Comparison of ENCODE assay signal across 13 cellular contexts in the genomic region with DNA sequence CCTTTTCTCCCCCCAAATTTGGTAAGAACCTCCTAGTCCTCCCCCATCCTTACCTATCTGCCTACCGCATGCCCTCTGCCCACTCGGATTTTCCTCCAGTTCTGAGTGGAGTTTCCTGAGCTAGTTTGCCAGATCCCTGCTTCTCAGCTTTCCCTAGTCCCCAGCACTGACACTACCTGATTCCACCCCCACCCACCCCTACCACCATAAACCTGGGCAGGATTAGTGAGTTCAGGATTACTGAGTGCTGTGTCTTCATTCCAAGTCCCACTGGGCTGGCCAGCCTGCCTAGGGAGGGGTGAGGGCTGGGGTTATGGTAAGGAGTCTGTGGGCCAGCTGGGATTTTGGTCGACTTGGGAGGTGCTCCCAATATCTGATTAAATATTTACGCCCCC. TPM values are rescaled to one million over a fixed set of nuclear protein-coding genes. Genes with fewer than 3 reads are reported as not detected.
DNase-seq lines count a peak whose midpoint lies in the region; ATAC-seq, FAIRE-seq and TF ChIP-seq lines count a peak whose summit lies in the region.
"Had no signal": no experiment of that assay in that cellular context is flagged by ENCODE, and none has a peak within 500 bp of the region (broad histone marks: within the 10 kb centered on the region; RNA-seq: fewer than 3 reads in every experiment).

No MANE protein-coding gene starts in this region.

- no peak for ATAC-seq in stimulated activated naive CD8-positive, alpha-beta T cell treated with anti-CD3 and anti-CD28 coated beads, Interleukin-15, amount 100 ng/mL, for 72 hours
- no peak for ATAC-seq in stimulated activated naive CD8-positive, alpha-beta T cell treated with anti-CD3 and anti-CD28 coated beads, Interleukin-15, Interleukin-2, amounts not matched to agents 100 U/mL and 50 U/mL, for 24 hours
- ATAC-seq in lower lobe of right lung, result no peak
- no peak for ATAC-seq in GM18870 (IDR thresholded peaks at IDR 0.05; ENCODE audit: unreplicated experiment)
- ATAC-seq: left ventricle myocardium superior had no signal

- H3K4me1 ChIP-seq in lower lobe of right lung, result peaks cover 32% of the 10 kb centered on the region

- no peak for DNase-seq in stimulated activated naive CD8-positive, alpha-beta T cell treated with anti-CD3 and anti-CD28 coated beads, Interleukin-15, amount 100 ng/mL, for 72 hours
- DNase-seq in stimulated activated naive CD8-positive, alpha-beta T cell treated with anti-CD3 and anti-CD28 coated beads, Interleukin-15, Interleukin-2, amounts not matched to agents 100 U/mL and 50 U/mL, for 24 hours, result no peak
- DNase-seq in lower lobe of right lung (peak; percentile 12), ureter (ENCODE audit: low spot score) (no peak), NCI-H774 (lab: John Stamatoyannopoulos, UW) (no peak), GM19239 (ENCODE audit: insufficient read length, low spot score) (no peak)
- DNase-seq: activated CD8-positive, alpha-beta memory T cell treated with anti-CD3 and anti-CD28 coated beads, Interleukin-2, amount 50 U/mL, for 48 hours; BE2C; left ventricle myocardium superior; NCI-H187 treated with DMSO at 0.1 percent for 48 hours; NK-92 treated with Interleukin-12 subunit alpha and Interleukin-12 subunit beta, amount 100 ng/mL, for 24 hours had no signal

- intact Hi-C loops in lower lobe of right lung (cut with DNase I), result no loop called here

- no peaks in the 10 kb centered on the region for H3K36me3 Mint-ChIP-seq in brain

- H3K27ac ChIP-seq in lower lobe of right lung, result no peak overlapping the region

- H3K36me3 ChIP-seq in lower lobe of right lung, result no peaks in the 10 kb centered on the region
- H3K36me3 ChIP-seq: BE2C had no signal

- peaks cover 89% of the 10 kb centered on the region for H3K27me3 Mint-ChIP-seq in stimulated activated naive CD8-positive, alpha-beta T cell treated with anti-CD3 and anti-CD28 coated beads, Interleukin-15, amount 100 ng/mL, for 72 hours
- peaks cover 94% of the 10 kb centered on the region for H3K27me3 Mint-ChIP-seq in brain

- H3K9me3 Mint-ChIP-seq in stimulated activated naive CD8-positive, alpha-beta T cell treated with anti-CD3 and anti-CD28 coated beads, Interleukin-15, amount 100 ng/mL, for 72 hours, result no peaks in the 10 kb centered on the region
- H3K9me3 Mint-ChIP-seq in brain, result peaks cover 0 to 9% (median 0%) of the 10 kb centered on the region in 5 experiments

- H3K4me1 Mint-ChIP-seq in stimulated activated naive CD8-positive, alpha-beta T cell treated with anti-CD3 and anti-CD28 coated beads, Interleukin-15, amount 100 ng/mL, for 72 hours, result peaks cover 56% of the 10 kb centered on the region
- peaks cover 36% of the 10 kb centered on the region for H3K4me1 Mint-ChIP-seq in brain

- TF ChIP-seq CTCF in brain (conservative IDR thresholded peaks at IDR 0.05) (no peak), lower lobe of right lung (IDR thresholded peaks at IDR 0.05) (no peak)

- no peak for FAIRE-seq in GM19239 (lab: Jason Lieb, UNC)

- peak overlapping the region; percentile 46 for H3K4me3 ChIP-seq in lower lobe of right lung

- H3K9me3 ChIP-seq in lower lobe of right lung, result no peaks in the 10 kb centered on the region

- H3K27ac Mint-ChIP-seq in stimulated activated naive CD8-positive, alpha-beta T cell treated with anti-CD3 and anti-CD28 coated beads, Interleukin-15, amount 100 ng/mL, for 72 hours, result no peak overlapping the region
- peak overlapping the region in 1 of 5 experiments; percentile 29 for H3K27ac Mint-ChIP-seq in brain

- H3K27me3 ChIP-seq in lower lobe of right lung (ENCODE audit: low read depth), result peaks cover 97% of the 10 kb centered on the region

- peak overlapping the region; percentile 69 to 73 for H3K4me3 Mint-ChIP-seq in stimulated activated naive CD8-positive, alpha-beta T cell treated with anti-CD3 and anti-CD28 coated beads, Interleukin-15, amount 100 ng/mL, for 72 hours
- H3K4me3 Mint-ChIP-seq in brain, result peak overlapping the region in 3 of 5 experiments; percentile 21 to 75 (median 32)

RNA-seq across cellular contexts. Expression of a gene that starts 3.9 kb away (rescaled TPM):
- polyA plus RNA-seq in brain (ENCODE audit: insufficient read depth, low read depth, low replicate concordance), result 5.9 TPM
- total RNA-seq in lower lobe of right lung (0.47 TPM), ureter (20.6 TPM)
- total RNA-seq: left ventricle myocardium superior had no signal

Comparison
In these comparisons a context has a peak if more than half of its experiments do, and no peak if none do; other contexts are left out.
1. RNA of a gene that starts 3.9 kb away (total RNA-seq): 20.6 TPM in ureter (single experiment); 0.47 TPM in lower lobe of right lung (single experiment); every median in the first group is over 10 times any median in the second.